In the genomic region with DNA sequence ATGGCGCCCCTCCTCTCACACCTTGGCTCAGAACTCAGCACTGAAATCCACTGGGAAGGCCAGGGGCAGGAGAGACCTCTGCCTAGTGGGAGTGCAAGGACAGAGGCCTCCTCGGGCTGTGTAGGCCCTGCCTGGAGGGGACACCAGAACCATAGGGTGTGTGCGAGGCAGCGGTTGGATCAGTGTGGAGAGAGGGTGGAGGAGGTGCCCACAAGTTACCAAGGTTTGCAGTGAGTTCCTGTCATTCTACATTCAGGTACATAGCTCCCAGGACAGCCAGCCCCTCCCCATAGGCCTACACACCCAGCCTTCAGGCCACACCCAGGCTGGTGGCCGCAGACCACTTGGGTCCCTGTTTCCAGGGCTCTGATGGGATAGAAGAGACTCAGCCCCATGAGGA, we compare ENCODE assay signal across 1 cellular context.
TF ChIP-seq lines count a peak whose summit lies in the region.

No MANE protein-coding gene starts in this region.

TF ChIP-seq in HEK293T, 16 proteins besides CTCF, POLR2A, EP300 and RAD21:
- TF ChIP-seq NFRKB (IDR thresholded peaks at IDR 0.05): no peak
- no peak for TF ChIP-seq SP1 (IDR thresholded peaks at IDR 0.05)
- TF ChIP-seq HDGF (IDR thresholded peaks at IDR 0.05; ENCODE audit: borderline replicate concordance): no peak
- no peak for TF ChIP-seq BHLHE40 (IDR thresholded peaks at IDR 0.05; ENCODE audit: borderline replicate concordance)
- no peak for TF ChIP-seq ARNT (IDR thresholded peaks at IDR 0.05)
- no peak for TF ChIP-seq LEF1 (IDR thresholded peaks at IDR 0.05; ENCODE audit: borderline replicate concordance)
- TF ChIP-seq ZNF384 (IDR thresholded peaks at IDR 0.05): no peak
- no peak for TF ChIP-seq FOXM1 (IDR thresholded peaks at IDR 0.05; ENCODE audit: borderline replicate concordance)
- TF ChIP-seq L3MBTL2 (conservative IDR thresholded peaks at IDR 0.05): no peak
- TF ChIP-seq FOXA1 (IDR thresholded peaks at IDR 0.05): no peak
